In genomic region chr12:70719672-70720420, GRCh38 we compare ENCODE assay signal across 8 cellular contexts.
A peak's percentile ranks its signal among the peaks of the same experiment; 100 is the strongest.
DNase-seq lines count a peak whose midpoint lies in the region; ATAC-seq and TF ChIP-seq lines count a peak whose summit lies in the region.

No MANE protein-coding gene starts in this region.

- TF ChIP-seq CTCF in cardiac fibroblast (IDR thresholded peaks at IDR 0.05; ENCODE audit: low read depth, low read length), result peak; percentile 94

- ATAC-seq in left colon, result peak; percentile 60

- peak; percentile 27 to 34 for DNase-seq in stimulated activated CD4-positive, alpha-beta T cell treated with anti-CD3 and anti-CD28 coated beads, Interleukin-2, amount 100 ng/mL, for 24 hours
- no peak for DNase-seq in stimulated activated CD4-positive, alpha-beta T cell treated with anti-CD3 and anti-CD28 coated beads, Interleukin-1b, Interleukin-23, amount 100 ng/mL, for 48 hours
- DNase-seq in HT-29 (ENCODE audit: low spot score) (peak; percentile 55), SHP77 treated with DMSO at 0.1 percent for 48 hours (lab: John Stamatoyannopoulos, UW) (peak; percentile 32), cardiac fibroblast (ENCODE audit: low read depth in 2 of 2) (peak; percentile 59 to 60), left colon (peak in 1 of 2 donors; percentile 26), dedifferentiated amniotic fluid mesenchymal stem cell (ENCODE audit: extremely low spot score) (no peak)
- peak; percentile 53 for DNase-seq in stimulated activated CD8-positive, alpha-beta memory T cell treated with anti-CD3 and anti-CD28 coated beads, Interleukin-4, amount 100 ng/mL, for 48 hours

- intact Hi-C loops in left colon (cut with DNase I, micrococcal nuclease), result no loop called here

- H3K4me3 ChIP-seq in cardiac fibroblast (replicated peaks in 1 of 2; ENCODE audit: low read depth in 2 of 2, low read length in 2 of 2), result peak overlapping the region; percentile 26 to 37

Comparison
In these comparisons a context has a peak if more than half of its experiments do, and no peak if none do; other contexts are left out.
1. DNase-seq: peak in stimulated activated CD4-positive, alpha-beta T cell treated with anti-CD3 and anti-CD28 coated beads, Interleukin-2, amount 100 ng/mL, for 24 hours (2 of 2), HT-29 (single experiment), SHP77 treated with DMSO at 0.1 percent for 48 hours (single experiment), cardiac fibroblast (2 of 2) and stimulated activated CD8-positive, alpha-beta memory T cell treated with anti-CD3 and anti-CD28 coated beads, Interleukin-4, amount 100 ng/mL, for 48 hours (single experiment); none in stimulated activated CD4-positive, alpha-beta T cell treated with anti-CD3 and anti-CD28 coated beads, Interleukin-1b, Interleukin-23, amount 100 ng/mL, for 48 hours (single experiment) and dedifferentiated amniotic fluid mesenchymal stem cell (single experiment).